In the genomic region with DNA sequence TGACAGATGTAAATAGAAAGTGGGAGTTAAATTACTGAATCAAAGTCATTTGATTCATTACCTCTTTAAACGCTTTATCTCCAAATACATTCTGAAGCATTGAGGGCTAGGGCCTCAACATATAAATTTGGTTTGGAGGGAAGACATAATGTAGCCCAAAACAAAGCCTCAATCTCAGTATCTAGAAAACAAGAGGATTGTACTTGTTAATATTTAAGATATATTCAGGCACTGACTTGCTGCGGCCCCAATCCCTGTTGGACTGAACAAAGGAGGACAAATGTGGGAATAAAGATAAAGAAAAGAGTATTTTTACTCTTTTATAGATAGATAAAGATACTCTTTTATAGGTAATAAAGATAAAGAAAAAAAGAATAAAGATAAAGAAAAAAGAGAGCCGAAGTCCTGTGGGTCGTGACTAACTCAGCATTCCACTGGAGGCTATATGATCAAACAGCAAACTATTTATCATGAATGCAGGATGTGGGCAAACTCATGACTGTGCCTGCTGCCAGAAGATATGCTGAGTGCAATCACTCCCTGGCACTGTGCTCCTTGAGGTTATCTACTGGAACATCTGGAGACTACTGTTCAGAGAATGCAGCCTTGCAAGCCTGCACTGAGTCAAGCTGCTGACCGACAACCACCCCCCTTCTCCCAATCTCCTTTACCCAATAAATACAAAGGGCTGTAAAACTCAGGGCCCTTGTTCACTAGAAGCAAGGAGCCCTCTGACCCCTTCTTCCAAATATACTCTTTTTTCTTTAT, we compare ENCODE assay signal across 1 cellular context.
TF ChIP-seq lines count a peak whose summit lies in the region.

No MANE protein-coding gene starts in this region.

TF ChIP-seq in K562, 482 proteins besides CTCF, POLR2A, EP300 and RAD21 (continues in another document):
- TF ChIP-seq ZBTB17 (CRISPR knock-in tag; IDR thresholded peaks at IDR 0.05) (peak; percentile 45; the same call in 1 of the 2 replicates), PTBP1 (IDR thresholded peaks at IDR 0.05; ENCODE audit: low read depth, low read length) (no peak), CEBPB (tag; IDR thresholded peaks at IDR 0.05) (no peak), RHOXF2B (CRISPR knock-in tag; conservative IDR thresholded peaks at IDR 0.05) (no peak), ZNF696 (CRISPR knock-in tag; conservative IDR thresholded peaks at IDR 0.05) (no peak), HNRNPLL (IDR thresholded peaks at IDR 0.05; ENCODE audit: low read depth, low read length, poor library complexity, severe bottlenecking) (no peak), ETV1 (tag; conservative IDR thresholded peaks at IDR 0.05; ENCODE audit: low read depth) (peak; percentile 93), ZNF12 (CRISPR knock-in tag; IDR thresholded peaks at IDR 0.05) (no peak), ILF3 (IDR thresholded peaks at IDR 0.05; ENCODE audit: borderline replicate concordance) (0 out of 2 replicates have a peak, but pooled peaks have one; percentile 72), FOXP1 (CRISPR knock-in tag; IDR thresholded peaks at IDR 0.05) (no peak), ZNF408 (CRISPR knock-in tag; IDR thresholded peaks at IDR 0.05; ENCODE audit: low read depth) (no peak), CHCHD3 (CRISPR knock-in tag; IDR thresholded peaks at IDR 0.05) (no peak), CBFB (CRISPR knock-in tag; IDR thresholded peaks at IDR 0.05) (no peak), PYGO2 (tag; IDR thresholded peaks at IDR 0.05) (peak; percentile 78; the same call in 1 of the 2 replicates), RFX1 (IDR thresholded peaks at IDR 0.05) (no peak), RBFOX2 (IDR thresholded peaks at IDR 0.05; ENCODE audit: low read depth, low read length) (no peak), HDAC3 (IDR thresholded peaks at IDR 0.05; ENCODE audit: borderline replicate concordance, partially characterized antibody) (peak; percentile 93), ARID2 (IDR thresholded peaks at IDR 0.05) (no peak), ZFP36 (IDR thresholded peaks at IDR 0.05; ENCODE audit: low read depth, low read length, partially characterized antibody) (peak; percentile 19), ZBTB9 (CRISPR knock-in tag; IDR thresholded peaks at IDR 0.05) (peak; percentile 85), ELF1 (tag; IDR thresholded peaks at IDR 0.05) (0 out of 2 replicates have a peak, but pooled peaks have one; percentile 30), ZNF280B (CRISPR knock-in tag; IDR thresholded peaks at IDR 0.05) (no peak), MAFF (IDR thresholded peaks at IDR 0.05; ENCODE audit: low read length) (no peak; the same call in 1 of the 2 replicates), BCOR (IDR thresholded peaks at IDR 0.05) (peak; percentile 76), HIVEP1 (CRISPR knock-in tag; IDR thresholded peaks at IDR 0.05) (no peak), FOSL1 (tag; conservative IDR thresholded peaks at IDR 0.05) (peak; percentile 97), TCF7 (IDR thresholded peaks at IDR 0.05; ENCODE audit: borderline replicate concordance) (peak; percentile 90), ARNT (IDR thresholded peaks at IDR 0.05) (peak; percentile 83 to 88), RBM22 (IDR thresholded peaks at IDR 0.05; ENCODE audit: low read depth, low read length, poor library complexity, severe bottlenecking) (no peak), CBX5 (IDR thresholded peaks at IDR 0.05; ENCODE audit: borderline replicate concordance, low read depth) (no peak), C11orf30 (IDR thresholded peaks at IDR 0.05; ENCODE audit: low read depth) (peak; percentile 42; the same call in 1 of the 2 replicates), SMAD2 (IDR thresholded peaks at IDR 0.05; ENCODE audit: low read depth, low read length) (no peak), CTBP1 (IDR thresholded peaks at IDR 0.05; ENCODE audit: borderline replicate concordance) (peak; percentile 84), GATAD2A (IDR thresholded peaks at IDR 0.05) (peak; percentile 77), RFX7 (CRISPR knock-in tag; IDR thresholded peaks at IDR 0.05) (no peak), CBX1 (IDR thresholded peaks at IDR 0.05; ENCODE audit: low read depth) (no peak), HDAC1 (IDR thresholded peaks at IDR 0.05) (peak; percentile 18 to 95; a peak in 3 of 4 replicates), SMAD3 (CRISPR knock-in tag; conservative IDR thresholded peaks at IDR 0.05) (peak; percentile 91), ZFX (CRISPR knock-in tag; IDR thresholded peaks at IDR 0.05) (no peak), HMG20B (CRISPR knock-in tag; IDR thresholded peaks at IDR 0.05) (no peak), ZNF184 (CRISPR knock-in tag; IDR thresholded peaks at IDR 0.05) (no peak), ZNF253 (CRISPR knock-in tag; conservative IDR thresholded peaks at IDR 0.05) (no peak), STAG1 (CRISPR knock-in tag; IDR thresholded peaks at IDR 0.05; ENCODE audit: borderline replicate concordance) (no peak), NFE2L1 (tag; IDR thresholded peaks at IDR 0.05; ENCODE audit: borderline replicate concordance, low read depth) (no peak)
- TF ChIP-seq, protein P1, sequence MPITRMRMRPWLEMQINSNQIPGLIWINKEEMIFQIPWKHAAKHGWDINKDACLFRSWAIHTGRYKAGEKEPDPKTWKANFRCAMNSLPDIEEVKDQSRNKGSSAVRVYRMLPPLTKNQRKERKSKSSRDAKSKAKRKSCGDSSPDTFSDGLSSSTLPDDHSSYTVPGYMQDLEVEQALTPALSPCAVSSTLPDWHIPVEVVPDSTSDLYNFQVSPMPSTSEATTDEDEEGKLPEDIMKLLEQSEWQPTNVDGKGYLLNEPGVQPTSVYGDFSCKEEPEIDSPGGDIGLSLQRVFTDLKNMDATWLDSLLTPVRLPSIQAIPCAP (CRISPR knock-in tag; IDR thresholded peaks at IDR 0.05; ENCODE audit: borderline replicate concordance) = no peak
- TF ChIP-seq, protein P2, sequence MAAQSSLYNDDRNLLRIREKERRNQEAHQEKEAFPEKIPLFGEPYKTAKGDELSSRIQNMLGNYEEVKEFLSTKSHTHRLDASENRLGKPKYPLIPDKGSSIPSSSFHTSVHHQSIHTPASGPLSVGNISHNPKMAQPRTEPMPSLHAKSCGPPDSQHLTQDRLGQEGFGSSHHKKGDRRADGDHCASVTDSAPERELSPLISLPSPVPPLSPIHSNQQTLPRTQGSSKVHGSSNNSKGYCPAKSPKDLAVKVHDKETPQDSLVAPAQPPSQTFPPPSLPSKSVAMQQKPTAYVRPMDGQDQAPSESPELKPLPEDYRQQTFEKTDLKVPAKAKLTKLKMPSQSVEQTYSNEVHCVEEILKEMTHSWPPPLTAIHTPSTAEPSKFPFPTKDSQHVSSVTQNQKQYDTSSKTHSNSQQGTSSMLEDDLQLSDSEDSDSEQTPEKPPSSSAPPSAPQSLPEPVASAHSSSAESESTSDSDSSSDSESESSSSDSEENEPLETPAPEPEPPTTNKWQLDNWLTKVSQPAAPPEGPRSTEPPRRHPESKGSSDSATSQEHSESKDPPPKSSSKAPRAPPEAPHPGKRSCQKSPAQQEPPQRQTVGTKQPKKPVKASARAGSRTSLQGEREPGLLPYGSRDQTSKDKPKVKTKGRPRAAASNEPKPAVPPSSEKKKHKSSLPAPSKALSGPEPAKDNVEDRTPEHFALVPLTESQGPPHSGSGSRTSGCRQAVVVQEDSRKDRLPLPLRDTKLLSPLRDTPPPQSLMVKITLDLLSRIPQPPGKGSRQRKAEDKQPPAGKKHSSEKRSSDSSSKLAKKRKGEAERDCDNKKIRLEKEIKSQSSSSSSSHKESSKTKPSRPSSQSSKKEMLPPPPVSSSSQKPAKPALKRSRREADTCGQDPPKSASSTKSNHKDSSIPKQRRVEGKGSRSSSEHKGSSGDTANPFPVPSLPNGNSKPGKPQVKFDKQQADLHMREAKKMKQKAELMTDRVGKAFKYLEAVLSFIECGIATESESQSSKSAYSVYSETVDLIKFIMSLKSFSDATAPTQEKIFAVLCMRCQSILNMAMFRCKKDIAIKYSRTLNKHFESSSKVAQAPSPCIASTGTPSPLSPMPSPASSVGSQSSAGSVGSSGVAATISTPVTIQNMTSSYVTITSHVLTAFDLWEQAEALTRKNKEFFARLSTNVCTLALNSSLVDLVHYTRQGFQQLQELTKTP (IDR thresholded peaks at IDR 0.05; ENCODE audit: low read depth in 1 of 2, partially characterized antibody in 2 of 2) = peak in 1 of 2 experiments; percentile 84
- TF ChIP-seq, protein P3, sequence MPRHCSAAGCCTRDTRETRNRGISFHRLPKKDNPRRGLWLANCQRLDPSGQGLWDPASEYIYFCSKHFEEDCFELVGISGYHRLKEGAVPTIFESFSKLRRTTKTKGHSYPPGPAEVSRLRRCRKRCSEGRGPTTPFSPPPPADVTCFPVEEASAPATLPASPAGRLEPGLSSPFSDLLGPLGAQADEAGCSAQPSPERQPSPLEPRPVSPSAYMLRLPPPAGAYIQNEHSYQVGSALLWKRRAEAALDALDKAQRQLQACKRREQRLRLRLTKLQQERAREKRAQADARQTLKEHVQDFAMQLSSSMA (CRISPR knock-in tag; IDR thresholded peaks at IDR 0.05) = no peak
- TF ChIP-seq, protein P4, sequence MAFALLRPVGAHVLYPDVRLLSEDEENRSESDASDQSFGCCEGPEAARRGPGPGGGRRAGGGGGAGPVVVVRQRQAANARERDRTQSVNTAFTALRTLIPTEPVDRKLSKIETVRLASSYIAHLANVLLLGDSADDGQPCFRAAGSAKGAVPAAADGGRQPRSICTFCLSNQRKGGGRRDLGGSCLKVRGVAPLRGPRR (CRISPR knock-in tag; IDR thresholded peaks at IDR 0.05) = no peak
- TF ChIP-seq, protein P5, sequence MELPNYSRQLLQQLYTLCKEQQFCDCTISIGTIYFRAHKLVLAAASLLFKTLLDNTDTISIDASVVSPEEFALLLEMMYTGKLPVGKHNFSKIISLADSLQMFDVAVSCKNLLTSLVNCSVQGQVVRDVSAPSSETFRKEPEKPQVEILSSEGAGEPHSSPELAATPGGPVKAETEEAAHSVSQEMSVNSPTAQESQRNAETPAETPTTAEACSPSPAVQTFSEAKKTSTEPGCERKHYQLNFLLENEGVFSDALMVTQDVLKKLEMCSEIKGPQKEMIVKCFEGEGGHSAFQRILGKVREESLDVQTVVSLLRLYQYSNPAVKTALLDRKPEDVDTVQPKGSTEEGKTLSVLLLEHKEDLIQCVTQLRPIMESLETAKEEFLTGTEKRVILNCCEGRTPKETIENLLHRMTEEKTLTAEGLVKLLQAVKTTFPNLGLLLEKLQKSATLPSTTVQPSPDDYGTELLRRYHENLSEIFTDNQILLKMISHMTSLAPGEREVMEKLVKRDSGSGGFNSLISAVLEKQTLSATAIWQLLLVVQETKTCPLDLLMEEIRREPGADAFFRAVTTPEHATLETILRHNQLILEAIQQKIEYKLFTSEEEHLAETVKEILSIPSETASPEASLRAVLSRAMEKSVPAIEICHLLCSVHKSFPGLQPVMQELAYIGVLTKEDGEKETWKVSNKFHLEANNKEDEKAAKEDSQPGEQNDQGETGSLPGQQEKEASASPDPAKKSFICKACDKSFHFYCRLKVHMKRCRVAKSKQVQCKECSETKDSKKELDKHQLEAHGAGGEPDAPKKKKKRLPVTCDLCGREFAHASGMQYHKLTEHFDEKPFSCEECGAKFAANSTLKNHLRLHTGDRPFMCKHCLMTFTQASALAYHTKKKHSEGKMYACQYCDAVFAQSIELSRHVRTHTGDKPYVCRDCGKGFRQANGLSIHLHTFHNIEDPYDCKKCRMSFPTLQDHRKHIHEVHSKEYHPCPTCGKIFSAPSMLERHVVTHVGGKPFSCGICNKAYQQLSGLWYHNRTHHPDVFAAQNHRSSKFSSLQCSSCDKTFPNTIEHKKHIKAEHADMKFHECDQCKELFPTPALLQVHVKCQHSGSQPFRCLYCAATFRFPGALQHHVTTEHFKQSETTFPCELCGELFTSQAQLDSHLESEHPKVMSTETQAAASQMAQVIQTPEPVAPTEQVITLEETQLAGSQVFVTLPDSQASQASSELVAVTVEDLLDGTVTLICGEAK (IDR thresholded peaks at IDR 0.05) = no peak
- TF ChIP-seq, protein P5 (CRISPR knock-in tag; IDR thresholded peaks at IDR 0.05) = no peak
